2 cellular contexts compared by ENCODE assay signal in genomic region chr10:129140861-129141260, GRCh38.
TF ChIP-seq lines count a peak whose summit lies in the region.

No MANE protein-coding gene starts in this region.

TF ChIP-seq in SK-N-SH, 30 proteins besides CTCF, POLR2A, EP300 and RAD21 (continued from another document):
- no peak for TF ChIP-seq USF2 (IDR thresholded peaks at IDR 0.05; ENCODE audit: borderline replicate concordance, low read depth, low read length)
- TF ChIP-seq SMC3 (IDR thresholded peaks at IDR 0.05; ENCODE audit: low read depth, low read length) = no peak
- TF ChIP-seq JUND (IDR thresholded peaks at IDR 0.05) = no peak
- no peak for TF ChIP-seq ZBTB33 (IDR thresholded peaks at IDR 0.05; ENCODE audit: borderline replicate concordance, low read depth)
TF ChIP-seq in SK-N-SH: peak in this region for 0.

TF ChIP-seq in SK-N-SH treated with all-trans-retinoic acid at 6 μM for 48 hours, 23 proteins besides CTCF, POLR2A, EP300 and RAD21 (continued from another document):
- TF ChIP-seq POU6F1 (CRISPR knock-in tag; IDR thresholded peaks at IDR 0.05; ENCODE audit: borderline replicate concordance, low read depth) (no peak), PPARA (CRISPR knock-in tag; IDR thresholded peaks at IDR 0.05; ENCODE audit: borderline replicate concordance) (no peak)
TF ChIP-seq in SK-N-SH treated with all-trans-retinoic acid at 6 μM for 48 hours: peak in this region for 0.
